ENCODE assay signal across 13 cellular contexts in the genomic region with DNA sequence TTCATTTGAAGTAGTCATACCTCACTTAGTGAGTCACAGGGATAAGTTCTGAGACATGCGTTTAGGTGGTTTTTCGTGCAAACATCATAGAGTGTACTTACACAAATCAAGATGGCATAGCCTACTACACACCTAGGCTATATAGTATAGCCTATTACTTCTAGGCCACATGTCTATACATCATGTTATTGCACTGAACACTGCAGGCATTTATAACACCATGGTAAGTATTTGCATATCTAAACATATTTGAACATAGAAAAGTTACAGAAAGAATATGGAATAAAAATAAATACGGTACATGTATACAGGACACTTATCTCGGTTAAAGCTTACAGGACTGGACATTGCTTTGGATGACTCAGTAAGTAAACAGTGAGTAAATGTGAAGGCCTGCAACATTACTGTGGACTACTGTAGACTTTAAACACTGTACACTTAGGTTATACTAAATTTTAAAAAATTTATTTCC.
DNase-seq lines count a peak whose midpoint lies in the region; ATAC-seq and TF ChIP-seq lines count a peak whose summit lies in the region.
"Had no signal": no experiment of that assay in that cellular context is flagged by ENCODE, and none has a peak within 500 bp of the region (broad histone marks: within the 10 kb centered on the region; RNA-seq: fewer than 3 reads in every experiment).

No MANE protein-coding gene starts in this region.

- TF ChIP-seq RAD21 in HCT116 (IDR thresholded peaks at IDR 0.05; ENCODE audit: low read depth) = no peak

- no peak overlapping the region for H3K4me3 ChIP-seq in HCT116 (replicated peaks in 1 of 2; ENCODE audit: low read depth in 1 of 2, low read length in 2 of 2)
- no peak overlapping the region for H3K4me3 ChIP-seq in SJSA1
- no peak overlapping the region for H3K4me3 ChIP-seq in fibroblast of pulmonary artery (replicated peaks; ENCODE audit: low read depth, low read length)
- H3K4me3 ChIP-seq in smooth muscle cell = no peak overlapping the region
- no peak overlapping the region for H3K4me3 ChIP-seq in SJCRH30
- H3K4me3 ChIP-seq: heart left ventricle had no signal

- POLR2A ChIA-PET in HCT116 (lab: Charles Lee) = no interaction called here

- CTCF ChIA-PET in HCT116 (lab: Charles Lee) = interaction anchor here (1.7 kb wide), 1 partner anchor 9 kb away, joined by 4 read pairs; no protein-coding TSS in a partner anchor

- WGBS in smooth muscle cell (ENCODE audit: low lambda C conversion rate) = 19% methylated on average over 4 of the region's 4 CpGs

- H4K20me1 ChIP-seq in HCT116 (ENCODE audit: insufficient read depth) (no peaks in the 10 kb centered on the region), smooth muscle cell (ENCODE audit: low read depth) (no peaks in the 10 kb centered on the region)

- H3K79me2 ChIP-seq in HCT116 (ENCODE audit: insufficient read depth, low read length) (no peaks in the 10 kb centered on the region), smooth muscle cell (ENCODE audit: low read depth) (no peaks in the 10 kb centered on the region)

- no peaks in the 10 kb centered on the region for H3K27me3 ChIP-seq in HCT116 (ENCODE audit: insufficient read depth, low read length)
- no peaks in the 10 kb centered on the region for H3K27me3 ChIP-seq in SJSA1 (replicated peaks)
- no peaks in the 10 kb centered on the region for H3K27me3 ChIP-seq in smooth muscle cell (ENCODE audit: low read depth)
- no peaks in the 10 kb centered on the region for H3K27me3 ChIP-seq in SJCRH30
- H3K27me3 ChIP-seq: heart left ventricle had no signal

- no TSS peak for BruUV-seq in HCT116 (replicated peaks; lab: Mats Ljungman, UMichigan)

- no peak overlapping the region for H3K4me2 ChIP-seq in HCT116 (ENCODE audit: low read length)
- H3K4me2 ChIP-seq in smooth muscle cell = peak overlapping the region; percentile 50

- H3K4me1 ChIP-seq in HCT116 (ENCODE audit: control insufficient read depth in 1 of 2, insufficient read depth in 2 of 2, low read length in 2 of 2) (peaks cover 0 to 4% of the 10 kb centered on the region in 2 experiments; a peak in 2 of 4 replicates), SJSA1 (replicated peaks) (peaks cover 37% of the 10 kb centered on the region), smooth muscle cell (ENCODE audit: low read depth) (peaks cover 11% of the 10 kb centered on the region), SJCRH30 (no peaks in the 10 kb centered on the region)
- H3K4me1 ChIP-seq: heart left ventricle had no signal

- no peak overlapping the region for H3K27ac ChIP-seq in HCT116 (ENCODE audit: low read depth, low read length)
- peak overlapping the region; percentile 20 for H3K27ac ChIP-seq in SJSA1
- H3K27ac ChIP-seq in smooth muscle cell (ENCODE audit: low read depth) = peak overlapping the region; percentile 85
- no peak overlapping the region for H3K27ac ChIP-seq in SJCRH30
- H3K27ac ChIP-seq: heart left ventricle had no signal

- H3K36me3 ChIP-seq in HCT116 (ENCODE audit: control insufficient read depth in 1 of 2, insufficient read depth in 2 of 2, low read length in 2 of 2) (no peaks in the 10 kb centered on the region), SJSA1 (no peaks in the 10 kb centered on the region), smooth muscle cell (ENCODE audit: low read depth) (no peaks in the 10 kb centered on the region), SJCRH30 (no peaks in the 10 kb centered on the region)
- H3K36me3 ChIP-seq: heart left ventricle had no signal

- TF ChIP-seq POLR2A in HCT116 (IDR thresholded peaks at IDR 0.05; ENCODE audit: borderline replicate concordance, extremely low read depth, insufficient read depth, insufficient read length) = no peak

- intact Hi-C loops in HCT116 (cut with micrococcal nuclease) = no loop called here

- H3K9me3 ChIP-seq in HCT116 (ENCODE audit: control insufficient read depth in 1 of 2, insufficient read depth in 1 of 2, low read depth in 1 of 2, low read length in 2 of 2) = no peaks in the 10 kb centered on the region
- H3K9me3 ChIP-seq in SJSA1 (replicated peaks) = no peaks in the 10 kb centered on the region
- no peaks in the 10 kb centered on the region for H3K9me3 ChIP-seq in smooth muscle cell (replicated peaks; ENCODE audit: low read depth)
- H3K9me3 ChIP-seq in SJCRH30 (replicated peaks) = no peaks in the 10 kb centered on the region

- H3K9me2 ChIP-seq in HCT116 (ENCODE audit: insufficient read depth) = no peaks in the 10 kb centered on the region

- no peak for TF ChIP-seq CTCF in HCT116 (IDR thresholded peaks at IDR 0.05 in 2 of 3, conservative IDR thresholded peaks at IDR 0.05 in 1 of 3; ENCODE audit: borderline replicate concordance in 1 of 3, insufficient read depth in 1 of 3, low read depth in 2 of 3, low read length in 2 of 3)
- no peak for TF ChIP-seq CTCF in fibroblast of pulmonary artery (IDR thresholded peaks at IDR 0.05; ENCODE audit: low read length, missing control alignments)
- TF ChIP-seq CTCF in smooth muscle cell (IDR thresholded peaks at IDR 0.05; ENCODE audit: borderline replicate concordance, insufficient read depth, poor library complexity, severe bottlenecking) = no peak

- H2AFZ ChIP-seq in HCT116 (ENCODE audit: low read depth, low read length, poor library complexity, severe bottlenecking) (peak overlapping the region; percentile 46), smooth muscle cell (ENCODE audit: low read depth) (no peak overlapping the region)

- no peaks in the 10 kb centered on the region for H3F3A ChIP-seq in smooth muscle cell (ENCODE audit: low read depth)

- DNase-seq in HCT116 (ENCODE audit: low read depth, low spot score) = peak; percentile 6
- peak in 1 of 2 experiments; percentile 75 for DNase-seq in SJSA1 (ENCODE audit: low read depth in 1 of 2, low spot score in 2 of 2)
- peak; percentile 54 for DNase-seq in fibroblast of pulmonary artery (ENCODE audit: low read depth)
- DNase-seq in smooth muscle cell (lab: John Stamatoyannopoulos, UW; ENCODE audit: unreplicated experiment) = no peak
- no peak for DNase-seq in SHP77 treated with DMSO at 0.1 percent for 48 hours (lab: John Stamatoyannopoulos, UW)
- DNase-seq in SJCRH30 = no peak
- no peak for DNase-seq in UCSD-AML1 (lab: John Stamatoyannopoulos, UW; ENCODE audit: unreplicated experiment)
- DNase-seq: activated CD4-positive, alpha-beta T cell treated with anti-CD3 and anti-CD28 coated beads, Interleukin-2, amount 10 ng/mL, durations not matched to agents 24 days and 14 days; activated effector memory CD4-positive, alpha-beta T cell treated with anti-CD3 and anti-CD28 coated beads, Interleukin-2, amount 50 U/mL, for 16 hours; DMS79 treated with DMSO at 0.1 percent for 48 hours; heart left ventricle; NCI-H1105; NCI-H774 had no signal

- RAD21 ChIA-PET in HCT116 (lab: Charles Lee; ENCODE audit: low non-redundant PET in 1 of 2, low total read pairs in 2 of 2, uncharacterized antibody in 2 of 2, unreplicated experiment in 2 of 2) = no interaction called here

- no peak overlapping the region for H3K9ac ChIP-seq in HCT116 (ENCODE audit: low read length)
- H3K9ac ChIP-seq in smooth muscle cell (ENCODE audit: low read depth) = peak overlapping the region; percentile 61

- ATAC-seq in HCT116 = peak; percentile 74
- ATAC-seq: heart left ventricle had no signal

TF ChIP-seq in HCT116, 20 proteins besides CTCF, POLR2A, EP300 and RAD21 (continues in another document):
- TF ChIP-seq, protein P1, sequence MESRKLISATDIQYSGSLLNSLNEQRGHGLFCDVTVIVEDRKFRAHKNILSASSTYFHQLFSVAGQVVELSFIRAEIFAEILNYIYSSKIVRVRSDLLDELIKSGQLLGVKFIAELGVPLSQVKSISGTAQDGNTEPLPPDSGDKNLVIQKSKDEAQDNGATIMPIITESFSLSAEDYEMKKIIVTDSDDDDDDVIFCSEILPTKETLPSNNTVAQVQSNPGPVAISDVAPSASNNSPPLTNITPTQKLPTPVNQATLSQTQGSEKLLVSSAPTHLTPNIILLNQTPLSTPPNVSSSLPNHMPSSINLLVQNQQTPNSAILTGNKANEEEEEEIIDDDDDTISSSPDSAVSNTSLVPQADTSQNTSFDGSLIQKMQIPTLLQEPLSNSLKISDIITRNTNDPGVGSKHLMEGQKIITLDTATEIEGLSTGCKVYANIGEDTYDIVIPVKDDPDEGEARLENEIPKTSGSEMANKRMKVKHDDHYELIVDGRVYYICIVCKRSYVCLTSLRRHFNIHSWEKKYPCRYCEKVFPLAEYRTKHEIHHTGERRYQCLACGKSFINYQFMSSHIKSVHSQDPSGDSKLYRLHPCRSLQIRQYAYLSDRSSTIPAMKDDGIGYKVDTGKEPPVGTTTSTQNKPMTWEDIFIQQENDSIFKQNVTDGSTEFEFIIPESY (IDR thresholded peaks at IDR 0.05; ENCODE audit: extremely low read depth, insufficient replicate concordance, low read length) = no peak
- TF ChIP-seq EGR1 (IDR thresholded peaks at IDR 0.05; ENCODE audit: low read depth) (no peak), SP1 (IDR thresholded peaks at IDR 0.05; ENCODE audit: low read depth) (peak; percentile 15; the same call in 1 of the 2 replicates), JUND (IDR thresholded peaks at IDR 0.05) (peak; percentile 49; the same call in 1 of the 2 replicates), ZNF274 (IDR thresholded peaks at IDR 0.05; ENCODE audit: low read depth, low read length) (no peak), YY1 (IDR thresholded peaks at IDR 0.05; ENCODE audit: extremely low read depth, insufficient replicate concordance, low read depth, low read length) (no peak), CBX3 (IDR thresholded peaks at IDR 0.05; ENCODE audit: low read depth) (no peak), FOSL1 (IDR thresholded peaks at IDR 0.05; ENCODE audit: low read depth) (peak; percentile 46; the same call in 1 of the 2 replicates)

Comparison
In these comparisons a context has a peak if more than half of its experiments do, and no peak if none do; other contexts are left out.
1. DNase-seq: peak in HCT116 (single experiment) and fibroblast of pulmonary artery (single experiment); none in smooth muscle cell (single experiment), SHP77 treated with DMSO at 0.1 percent for 48 hours (single experiment), SJCRH30 (0 of 2) and UCSD-AML1 (single experiment).
2. H3K27ac ChIP-seq: peak in SJSA1 (single experiment) and smooth muscle cell (single experiment); none in HCT116 (single experiment) and SJCRH30 (single experiment).